ENCODE assay signal across 25 cellular contexts in the genomic region with DNA sequence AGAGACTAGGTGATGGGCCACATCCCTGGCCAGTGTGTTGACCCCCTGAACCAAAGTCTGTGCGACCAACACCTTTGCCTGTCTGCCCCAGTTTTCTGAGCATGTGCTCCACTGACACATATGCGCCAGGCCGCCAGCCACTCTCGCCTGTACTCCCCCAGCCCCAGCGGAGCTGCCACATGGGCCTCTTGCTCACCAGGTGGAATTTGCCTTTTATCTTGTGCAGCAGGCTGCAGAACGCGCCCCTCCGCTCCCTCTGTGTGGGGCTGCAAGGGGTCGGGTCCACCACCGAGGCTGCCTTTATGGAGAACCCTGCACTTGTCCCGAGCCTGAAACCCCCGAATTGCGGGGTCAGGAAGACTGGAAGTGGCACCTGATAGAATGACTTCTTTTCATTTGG.
"Had no signal": no experiment of that assay in that cellular context is flagged by ENCODE, and none has a peak within 500 bp of the region (broad histone marks: within the 10 kb centered on the region; RNA-seq: fewer than 3 reads in every experiment).

No MANE protein-coding gene starts in this region.

- H3K36me3 ChIP-seq: esophagus muscularis mucosa, gastrocnemius medialis, heart left ventricle had no signal

- H3K4me3 ChIP-seq: body of pancreas, esophagus muscularis mucosa, gastrocnemius medialis, heart left ventricle had no signal

- H3K27me3 ChIP-seq: body of pancreas, esophagus muscularis mucosa, foreskin keratinocyte, gastrocnemius medialis had no signal

- DNase-seq: activated CD4-positive, alpha-beta memory T cell treated with anti-CD3 and anti-CD28 coated beads for 36 hours; activated CD4-positive, alpha-beta T cell treated with anti-CD3 and anti-CD28 coated beads for 36 hours; activated CD4-positive, alpha-beta T cell treated with anti-CD3 and anti-CD28 coated beads, Interleukin-2, amount 10 ng/mL, durations not matched to agents 24 days and 14 days; activated CD4-positive, CD25-positive, alpha-beta regulatory T cell; activated CD4-positive, CD25-positive, alpha-beta regulatory T cell treated with anti-CD3 and anti-CD28 coated beads, Interleukin-2, amount 50 U/mL, for 72 hours; activated CD8-positive, alpha-beta memory T cell treated with anti-CD3 and anti-CD28 coated beads, Interleukin-2, amount 10 ng/mL, durations not matched to agents 7 days and 5 days; activated CD8-positive, alpha-beta memory T cell treated with anti-CD3 and anti-CD28 coated beads, Interleukin-2, amount 50 U/mL, for 4 hours; activated CD8-positive, alpha-beta T cell treated with anti-CD3 and anti-CD28 coated beads, Interleukin-2, amount 10 ng/mL, durations not matched to agents 7 days and 5 days; activated effector memory CD4-positive, alpha-beta T cell treated with anti-CD3 and anti-CD28 coated beads, Interleukin-2, amount 50 U/mL, for 16 hours; activated naive CD4-positive, alpha-beta T cell treated with anti-CD3 and anti-CD28 coated beads, Interleukin-2, amount 10 ng/mL, durations not matched to agents 7 days and 5 days; activated T-cell treated with anti-CD3 and anti-CD28 coated beads, Interleukin-2, amount 50 U/mL, for 1 hour; activated T-cell treated with anti-CD3 and anti-CD28 coated beads, Interleukin-2, amount 50 U/mL, for 48 hours; amniotic stem cell; cortex of kidney; dermis blood vessel endothelial cell; effector CD4-positive, alpha-beta T cell; effector memory CD8-positive, alpha-beta T cell; erythroblast; foreskin keratinocyte; gastrocnemius medialis; glutamatergic neuron; heart left ventricle; T-helper 2 cell had no signal

- H3K4me1 ChIP-seq: foreskin keratinocyte, gastrocnemius medialis, heart left ventricle had no signal

- H3K9me3 ChIP-seq: body of pancreas, esophagus muscularis mucosa, gastrocnemius medialis, heart left ventricle had no signal

- ATAC-seq: activated CD4-positive, alpha-beta T cell treated with anti-CD3 and anti-CD28 coated beads for 36 hours; activated CD8-positive, alpha-beta memory T cell treated with anti-CD3 and anti-CD28 coated beads, Interleukin-2, amount 10 ng/mL, durations not matched to agents 7 days and 5 days; activated CD8-positive, alpha-beta T cell treated with anti-CD3 and anti-CD28 coated beads, Interleukin-2, amount 10 ng/mL, durations not matched to agents 7 days and 5 days; effector memory CD8-positive, alpha-beta T cell; foreskin keratinocyte; gastrocnemius medialis; heart left ventricle had no signal

- H3K27ac ChIP-seq: esophagus muscularis mucosa, foreskin keratinocyte, gastrocnemius medialis, heart left ventricle had no signal
